ENCODE assay signal across 11 cellular contexts in the genomic region with DNA sequence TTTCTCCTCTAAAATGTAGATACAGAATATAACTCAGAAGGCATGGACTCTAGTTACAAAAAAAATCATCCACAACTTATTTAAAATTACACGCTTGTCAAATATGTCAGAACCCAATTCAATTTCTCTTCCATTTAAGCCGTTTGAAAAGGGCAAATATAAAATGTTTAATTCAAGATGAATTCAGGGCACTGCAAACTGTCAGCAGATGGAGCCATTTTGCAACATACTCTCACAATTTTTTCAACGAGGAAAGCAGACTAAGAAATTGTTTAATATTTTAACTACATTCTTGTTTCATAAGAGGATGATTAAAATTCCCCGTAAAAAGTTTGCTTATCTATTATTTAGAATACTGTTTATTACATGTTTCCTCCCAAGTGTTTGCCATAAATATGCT.
A peak's percentile ranks its signal among the peaks of the same experiment; 100 is the strongest.
DNase-seq lines count a peak whose midpoint lies in the region; ATAC-seq and TF ChIP-seq lines count a peak whose summit lies in the region.
"Had no signal": no experiment of that assay in that cellular context is flagged by ENCODE, and none has a peak within 500 bp of the region (broad histone marks: within the 10 kb centered on the region; RNA-seq: fewer than 3 reads in every experiment).

No MANE protein-coding gene starts in this region.

- CTCF ChIA-PET in A673 (lab: Charles Lee) = no interaction called here
- CTCF ChIA-PET in CD8-positive, alpha-beta T cell (lab: Charles Lee) = no interaction called here

- H3K9me3 Mint-ChIP-seq in CD8-positive, alpha-beta T cell = peaks cover 2% of the 10 kb centered on the region

- no peak overlapping the region for H3K4me3 ChIP-seq in A673 (ENCODE audit: low read depth, low read length, poor library complexity, severe bottlenecking)
- no peak overlapping the region for H3K4me3 ChIP-seq in right lobe of liver
- H3K4me3 ChIP-seq in CD8-positive, alpha-beta T cell (ENCODE audit: low read depth, low read length) = no peak overlapping the region
- H3K4me3 ChIP-seq: BLaER1 treated with 17β-estradiol and CSF1 and Interleukin-3, amounts not matched to agents 10 nM and 100 nM; heart left ventricle; skin epidermis had no signal

- H3K27ac Mint-ChIP-seq in CD8-positive, alpha-beta T cell = no peak overlapping the region

- intact Hi-C loops in A673 (cut with micrococcal nuclease; ENCODE audit: unreplicated experiment) (no loop called here), right lobe of liver (cut with DNase I) (no loop called here)
- intact Hi-C loops in CD8-positive, alpha-beta T cell (cut with DNase I, micrococcal nuclease) = no loop called here

- no peak overlapping the region for H3K4me3 Mint-ChIP-seq in CD8-positive, alpha-beta T cell

- H3K36me3 Mint-ChIP-seq in CD8-positive, alpha-beta T cell = no peaks in the 10 kb centered on the region

- H3K36me3 ChIP-seq in A673 (ENCODE audit: insufficient read depth, low read length, poor library complexity, severe bottlenecking) = no peaks in the 10 kb centered on the region
- no peaks in the 10 kb centered on the region for H3K36me3 ChIP-seq in right lobe of liver
- H3K36me3 ChIP-seq in CD8-positive, alpha-beta T cell (ENCODE audit: insufficient read depth, low read length) = no peaks in the 10 kb centered on the region
- H3K36me3 ChIP-seq: BLaER1 treated with 17β-estradiol and CSF1 and Interleukin-3, amounts not matched to agents 10 nM and 100 nM; heart left ventricle had no signal

- POLR2A ChIA-PET in A673 (lab: Charles Lee; ENCODE audit: low non-redundant PET) = no interaction called here
- POLR2A ChIA-PET in CD8-positive, alpha-beta T cell (lab: Charles Lee) = no interaction called here

- TF ChIP-seq POLR2A in right lobe of liver (IDR thresholded peaks at IDR 0.05) = no peak

- BruUV-seq in A673 (replicated peaks; lab: Mats Ljungman, UMichigan) = no TSS peak

- peak; percentile 0 for DNase-seq in A673 (ENCODE audit: low spot score)
- peak; percentile 12 for DNase-seq in HT1080 (ENCODE audit: low read depth)
- DNase-seq in right lobe of liver = no peak
- DNase-seq in foreskin keratinocyte = no peak
- DNase-seq in CD8-positive, alpha-beta T cell = no peak
- no peak for DNase-seq in SK-N-DZ (ENCODE audit: low spot score)
- DNase-seq: heart left ventricle had no signal

- no peaks in the 10 kb centered on the region for H3K27me3 ChIP-seq in A673 (replicated peaks; ENCODE audit: insufficient read depth, low read depth, low read length, poor library complexity)
- H3K27me3 ChIP-seq in right lobe of liver = no peaks in the 10 kb centered on the region
- no peaks in the 10 kb centered on the region for H3K27me3 ChIP-seq in foreskin keratinocyte
- H3K27me3 ChIP-seq in CD8-positive, alpha-beta T cell (ENCODE audit: insufficient read depth, low read length) = no peaks in the 10 kb centered on the region

- no peaks in the 10 kb centered on the region for H3K27me3 Mint-ChIP-seq in CD8-positive, alpha-beta T cell (ENCODE audit: low read depth)

- H3K27ac ChIP-seq in A673 (ENCODE audit: low read depth, low read length, poor library complexity, severe bottlenecking) = no peak overlapping the region
- no peak overlapping the region for H3K27ac ChIP-seq in VCaP
- H3K27ac ChIP-seq in right lobe of liver = no peak overlapping the region
- H3K27ac ChIP-seq in foreskin keratinocyte = no peak overlapping the region
- H3K27ac ChIP-seq in CD8-positive, alpha-beta T cell (ENCODE audit: low read depth, low read length) = no peak overlapping the region
- H3K27ac ChIP-seq: BLaER1 treated with 17β-estradiol and CSF1 and Interleukin-3, amounts not matched to agents 10 nM and 100 nM; heart left ventricle; skin epidermis had no signal

- H3K4me1 Mint-ChIP-seq in CD8-positive, alpha-beta T cell (ENCODE audit: low read depth) = no peaks in the 10 kb centered on the region

- H3K9me3 ChIP-seq in A673 (ENCODE audit: low read depth, low read length, poor library complexity, severe bottlenecking) = peaks cover 4% of the 10 kb centered on the region
- H3K9me3 ChIP-seq in right lobe of liver = no peaks in the 10 kb centered on the region
- H3K9me3 ChIP-seq in CD8-positive, alpha-beta T cell (ENCODE audit: low read length) = no peaks in the 10 kb centered on the region
- H3K9me3 ChIP-seq: BLaER1 treated with 17β-estradiol and CSF1 and Interleukin-3, amounts not matched to agents 10 nM and 100 nM; heart left ventricle had no signal

- H3K4me1 ChIP-seq in A673 (ENCODE audit: insufficient read depth, low read length, poor library complexity, severe bottlenecking) (no peaks in the 10 kb centered on the region), right lobe of liver (no peaks in the 10 kb centered on the region), foreskin keratinocyte (no peaks in the 10 kb centered on the region)
- H3K4me1 ChIP-seq in CD8-positive, alpha-beta T cell (ENCODE audit: insufficient read depth, low read length) = no peaks in the 10 kb centered on the region
- H3K4me1 ChIP-seq: BLaER1 treated with 17β-estradiol and CSF1 and Interleukin-3, amounts not matched to agents 10 nM and 100 nM; heart left ventricle had no signal

- ATAC-seq in right lobe of liver (peak; percentile 43 to 61 (median 59)), HG03571 (IDR thresholded peaks at IDR 0.05; ENCODE audit: unreplicated experiment) (no peak), foreskin keratinocyte (no peak)
- no peak for ATAC-seq in CD8-positive, alpha-beta T cell
- ATAC-seq: heart left ventricle had no signal

- 0 out of 2 replicates have a peak, but pooled peaks have one; percentile 28 for TF ChIP-seq CTCF in A673 (conservative IDR thresholded peaks at IDR 0.05; ENCODE audit: low read depth, low read length)
- peak; percentile 62 for TF ChIP-seq CTCF in VCaP (conservative IDR thresholded peaks at IDR 0.05)
- TF ChIP-seq CTCF in right lobe of liver (IDR thresholded peaks at IDR 0.05) = peak; percentile 49 to 61 (median 54)
- TF ChIP-seq CTCF in foreskin keratinocyte (conservative IDR thresholded peaks at IDR 0.05) = no peak
- no peak for TF ChIP-seq CTCF in CD8-positive, alpha-beta T cell (IDR thresholded peaks at IDR 0.05)

- 16% methylated on average over 4 of the region's 4 CpGs for WGBS in right lobe of liver (ENCODE audit: insufficient coverage, low coverage, low lambda C conversion rate, missing lambda C conversion rate)

Comparison
In these comparisons a context has a peak if more than half of its experiments do, and no peak if none do; other contexts are left out.
1. DNase-seq: peak in A673 (single experiment) and HT1080 (single experiment); none in right lobe of liver (0 of 3), foreskin keratinocyte (0 of 2), CD8-positive, alpha-beta T cell (0 of 7) and SK-N-DZ (single experiment).
2. CTCF ChIP-seq: peak in A673 (single experiment), VCaP (single experiment) and right lobe of liver (4 of 4); none in foreskin keratinocyte (single experiment) and CD8-positive, alpha-beta T cell (single experiment).
3. ATAC-seq: peak in right lobe of liver (4 of 4); none in HG03571 (single experiment), foreskin keratinocyte (single experiment) and CD8-positive, alpha-beta T cell (single experiment).